ENCODE assay signal across 22 cellular contexts in genomic region chr1:90414201-90414600, GRCh38.
"Had no signal": no experiment of that assay in that cellular context is flagged by ENCODE, and none has a peak within 500 bp of the region (broad histone marks: within the 10 kb centered on the region; RNA-seq: fewer than 3 reads in every experiment).

No MANE protein-coding gene starts in this region.

- H3K36me3 Mint-ChIP-seq: activated naive CD4-positive, alpha-beta T cell treated with anti-CD3 and anti-CD28 coated beads, Interleukin-2, amount 50 U/mL, for 72 hours; WTC11 had no signal

- H3K27ac Mint-ChIP-seq: activated CD8-positive, alpha-beta T cell treated with anti-CD3 and anti-CD28 coated beads, Interleukin-2, amount 10 ng/mL, durations not matched to agents 7 days and 5 days; activated naive CD4-positive, alpha-beta T cell treated with anti-CD3 and anti-CD28 coated beads, Interleukin-2, amount 50 U/mL, for 72 hours; activated naive CD8-positive, alpha-beta T cell treated with anti-CD3 and anti-CD28 coated beads, Interleukin-2, amount 50 U/mL, for 24 hours; activated T-helper 1 cell treated with anti-CD3 and anti-CD28 coated beads, Interleukin-12 subunit alpha, Interleukin-12 subunit beta, Interleukin-2, Interleukin-4 antibody, amounts not matched to agents 30 ng/mL and 10 ng/mL and 1 ng/mL, durations not matched to agents 14 hours and 24 hours and 36 hours; T-helper 17 cell; WTC11 had no signal

- H3K4me3 Mint-ChIP-seq: activated CD8-positive, alpha-beta T cell treated with anti-CD3 and anti-CD28 coated beads, Interleukin-2, amount 10 ng/mL, durations not matched to agents 7 days and 5 days; activated naive CD8-positive, alpha-beta T cell treated with anti-CD3 and anti-CD28 coated beads, Interleukin-2, amount 50 U/mL, for 24 hours; activated T-helper 1 cell treated with anti-CD3 and anti-CD28 coated beads, Interleukin-12 subunit alpha, Interleukin-12 subunit beta, Interleukin-2, Interleukin-4 antibody, amounts not matched to agents 30 ng/mL and 10 ng/mL and 1 ng/mL, durations not matched to agents 14 hours and 24 hours and 36 hours; T-helper 17 cell; WTC11 had no signal

- DNase-seq: activated CD4-positive, alpha-beta T cell treated with anti-CD3 and anti-CD28 coated beads for 48 hours; activated CD4-positive, alpha-beta T cell treated with anti-CD3 and anti-CD28 coated beads, Interleukin-2, amount 50 U/mL, for 4 hours; activated CD4-positive, CD25-positive, alpha-beta regulatory T cell treated with anti-CD3 and anti-CD28 coated beads, Interleukin-2, amount 50 U/mL, for 72 hours; activated CD8-positive, alpha-beta memory T cell treated with anti-CD3 and anti-CD28 coated beads, Interleukin-2, amount 50 U/mL, for 48 hours; activated CD8-positive, alpha-beta T cell treated with anti-CD3 and anti-CD28 coated beads, Interleukin-2, amount 10 ng/mL, durations not matched to agents 7 days and 5 days; activated effector memory CD4-positive, alpha-beta T cell treated with Interleukin-2 at 50 U/mL for 16 hours; activated naive CD4-positive, alpha-beta T cell; activated naive CD8-positive, alpha-beta T cell treated with anti-CD3 and anti-CD28 coated beads, Interleukin-2, amount 50 U/mL, for 24 hours; activated T-cell treated with anti-CD3 and anti-CD28 coated beads, Interleukin-2, amount 50 U/mL, for 1 hour; amniotic stem cell; central memory CD4-positive, alpha-beta T cell; Kasumi-1; KBM-7; NCI-H1105 treated with DMSO at 0.1 percent for 48 hours; NCI-H146; NCI-H446; SIG-M5; T-helper 17 cell; T-helper 9 cell had no signal

- H3K9me3 Mint-ChIP-seq: activated naive CD8-positive, alpha-beta T cell treated with anti-CD3 and anti-CD28 coated beads, Interleukin-2, amount 50 U/mL, for 24 hours; activated T-helper 1 cell treated with anti-CD3 and anti-CD28 coated beads, Interleukin-12 subunit alpha, Interleukin-12 subunit beta, Interleukin-2, Interleukin-4 antibody, amounts not matched to agents 30 ng/mL and 10 ng/mL and 1 ng/mL, durations not matched to agents 14 hours and 24 hours and 36 hours had no signal

- H3K4me1 Mint-ChIP-seq: activated naive CD8-positive, alpha-beta T cell treated with anti-CD3 and anti-CD28 coated beads, Interleukin-2, amount 50 U/mL, for 24 hours; T-helper 17 cell; WTC11 had no signal
